In the genomic region with DNA sequence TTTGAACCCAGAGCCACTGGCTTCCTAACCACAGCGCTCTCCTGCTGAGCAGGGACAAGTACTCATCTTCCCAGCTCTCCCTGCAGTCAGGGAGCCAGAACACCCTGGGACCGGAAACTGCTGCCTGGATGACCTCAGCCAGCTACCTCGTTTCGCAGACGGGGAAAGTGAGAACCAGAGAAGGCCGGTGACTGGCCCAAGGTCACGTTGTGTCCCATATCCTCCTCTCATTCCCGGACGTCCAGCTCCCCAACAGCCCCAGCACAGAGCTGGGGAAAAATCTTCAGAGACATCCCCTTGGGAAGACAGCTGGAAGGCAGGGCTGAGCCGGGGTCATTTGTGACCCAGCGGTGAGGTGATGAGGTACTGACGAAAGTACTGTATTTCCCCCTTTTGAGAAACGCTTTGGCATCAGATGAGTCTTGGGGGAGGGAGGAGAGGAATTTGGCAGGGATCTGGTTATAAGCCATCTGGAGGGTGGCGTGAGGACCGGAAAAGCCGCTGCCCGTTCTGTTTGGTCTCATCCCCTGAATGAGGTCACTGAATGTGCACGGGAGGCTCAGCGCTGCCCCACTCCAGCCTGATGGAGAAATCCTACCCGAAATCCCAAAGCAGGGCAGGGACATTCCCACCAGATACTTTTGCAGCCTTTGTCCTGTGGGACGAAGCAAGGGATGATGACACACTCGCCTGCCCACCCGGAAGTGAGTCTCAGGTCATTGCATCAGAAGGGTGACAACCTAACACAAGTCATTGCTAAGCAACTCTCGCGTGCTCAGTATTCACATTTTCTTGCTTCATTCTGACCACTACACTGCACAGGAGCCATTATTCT, we compare ENCODE assay signal across 8 cellular contexts. TPM values are rescaled to one million over a fixed set of nuclear protein-coding genes. Genes with fewer than 3 reads are reported as not detected.
DNase-seq lines count a peak whose midpoint lies in the region; ATAC-seq, FAIRE-seq and TF ChIP-seq lines count a peak whose summit lies in the region.

No MANE protein-coding gene starts in this region.

- H3K9ac ChIP-seq in mesendoderm (ENCODE audit: low read length): no peak overlapping the region

- no peak overlapping the region for H2AK5ac ChIP-seq in mesendoderm (ENCODE audit: low read length)

- no peak overlapping the region for H3K56ac ChIP-seq in mesendoderm (ENCODE audit: low read length)

- no peak overlapping the region for H4K5ac ChIP-seq in mesendoderm (ENCODE audit: low read length)

- no peak overlapping the region for H2BK15ac ChIP-seq in mesendoderm (replicated peaks; ENCODE audit: low read depth)

- H3K27me3 ChIP-seq in bronchial epithelial cell (ENCODE audit: control insufficient read depth, insufficient read depth, low read length): no peaks in the 10 kb centered on the region
- no peaks in the 10 kb centered on the region for H3K27me3 ChIP-seq in mesendoderm (ENCODE audit: insufficient read depth, low read length, poor library complexity)

- no peak overlapping the region for H3K4me3 Mint-ChIP-seq in CD14-positive monocyte

- no peak overlapping the region for H2BK120ac ChIP-seq in mesendoderm (ENCODE audit: low read depth, low read length)

- peaks cover 2 to 10% (median 3%) of the 10 kb centered on the region in 3 donors for H3K27me3 Mint-ChIP-seq in CD14-positive monocyte (ENCODE audit: low read depth in 3 of 3)

- no peak for TF ChIP-seq CTCF in CD14-positive monocyte (IDR thresholded peaks at IDR 0.05)
- no peak for TF ChIP-seq CTCF in NB4 (IDR thresholded peaks at IDR 0.05; ENCODE audit: low read depth, low read length)
- TF ChIP-seq CTCF in bronchial epithelial cell (IDR thresholded peaks at IDR 0.05; ENCODE audit: insufficient read depth, low read length, severe bottlenecking): no peak

- no peak overlapping the region for H2BK5ac ChIP-seq in mesendoderm (ENCODE audit: low read length)

- H3K79me1 ChIP-seq in mesendoderm (ENCODE audit: low read length): no peaks in the 10 kb centered on the region

- no peak for ATAC-seq in GM18517 (IDR thresholded peaks at IDR 0.05; ENCODE audit: unreplicated experiment)
- ATAC-seq in HG03439 (IDR thresholded peaks at IDR 0.05; ENCODE audit: unreplicated experiment): no peak

- H3K36me3 ChIP-seq in bronchial epithelial cell (ENCODE audit: control insufficient read depth, insufficient read depth, low read length) (no peaks in the 10 kb centered on the region), mesendoderm (ENCODE audit: control insufficient read depth, insufficient read depth, low read length) (no peaks in the 10 kb centered on the region)

- no peaks in the 10 kb centered on the region for H3K36me3 Mint-ChIP-seq in CD14-positive monocyte

- H3K4me3 ChIP-seq in NB4 (ENCODE audit: low read depth, low read length) (no peak overlapping the region), bronchial epithelial cell (ENCODE audit: low read depth, low read length) (no peak overlapping the region), mesendoderm (ENCODE audit: low read length) (no peak overlapping the region)

- intact Hi-C loops in CD14-positive monocyte (cut with micrococcal nuclease): no loop called here

- no peak for TF ChIP-seq POLR2A in NB4 (IDR thresholded peaks at IDR 0.05; ENCODE audit: extremely low read depth, insufficient read length)

- H4K8ac ChIP-seq in mesendoderm (ENCODE audit: low read depth, low read length): no peak overlapping the region

- H3K4me1 Mint-ChIP-seq in CD14-positive monocyte: peaks cover 26% of the 10 kb centered on the region

- no peaks in the 10 kb centered on the region for H3K4me1 ChIP-seq in mesendoderm (ENCODE audit: control insufficient read depth, low read depth, low read length)

- peak overlapping the region in 6 of 7 donors; percentile 18 to 75 (median 46) for H3K27ac Mint-ChIP-seq in CD14-positive monocyte

- H3K18ac ChIP-seq in mesendoderm (ENCODE audit: low read length): no peak overlapping the region

- H3K23ac ChIP-seq in mesendoderm (ENCODE audit: low read length): no peak overlapping the region

- no peak overlapping the region for H3K27ac ChIP-seq in mesendoderm (ENCODE audit: low read depth, low read length)

- no peaks in the 10 kb centered on the region for H3K79me2 ChIP-seq in mesendoderm (ENCODE audit: control insufficient read depth, insufficient read depth, low read length)

- no peak overlapping the region for H3K4me2 ChIP-seq in mesendoderm (ENCODE audit: low read length)

- peaks cover 0 to 2% (median 0%) of the 10 kb centered on the region in 7 donors for H3K9me3 Mint-ChIP-seq in CD14-positive monocyte

- WGBS in mesendoderm (ENCODE audit: extremely low coverage, insufficient coverage, low lambda C conversion rate): no CpG with 5 or more reads among the region's 25 CpGs

- H3K4ac ChIP-seq in mesendoderm (ENCODE audit: low read depth, low read length): no peak overlapping the region

- peak; percentile 79 for DNase-seq in CD14-positive monocyte (ENCODE audit: low spot score)
- peak; percentile 82 for DNase-seq in NB4 (ENCODE audit: low read depth)
- DNase-seq in bronchial epithelial cell (ENCODE audit: low read depth): peak; percentile 81
- DNase-seq in mesendoderm: peak; percentile 53
- DNase-seq in NCI-H510A treated with DMSO at 0.1 percent for 48 hours (lab: John Stamatoyannopoulos, UW): no peak
- no peak for DNase-seq in DMS79 (lab: John Stamatoyannopoulos, UW)

- FAIRE-seq in bronchial epithelial cell (lab: Jason Lieb, UNC): no peak

RNA-seq across cellular contexts. Expression of a gene that starts 41.1 kb away (rescaled TPM):
- polyA plus RNA-seq in CD14-positive monocyte: not detected
- under 0.01 and 0.26 TPM in 2 replicates for total RNA-seq in bronchial epithelial cell
- 1.0 TPM for polyA plus RNA-seq in mesendoderm (2013, experiment 1 of 2)
- 0.84 TPM for polyA plus RNA-seq in mesendoderm (2013, experiment 2 of 2)

Comparison
In these comparisons a context has a peak if more than half of its experiments do, and no peak if none do; other contexts are left out.
1. DNase-seq: peak in CD14-positive monocyte (single experiment), NB4 (single experiment), bronchial epithelial cell (single experiment) and mesendoderm (single experiment); none in NCI-H510A treated with DMSO at 0.1 percent for 48 hours (single experiment) and DMS79 (single experiment).